In genomic region chr2:71889991-71890684, GRCh38 we compare ENCODE assay signal across 12 cellular contexts.
A peak's percentile ranks its signal among the peaks of the same experiment; 100 is the strongest.
DNase-seq lines count a peak whose midpoint lies in the region; ATAC-seq, FAIRE-seq and TF ChIP-seq lines count a peak whose summit lies in the region.
"Had no signal": no experiment of that assay in that cellular context is flagged by ENCODE, and none has a peak within 500 bp of the region (broad histone marks: within the 10 kb centered on the region; RNA-seq: fewer than 3 reads in every experiment).

No MANE protein-coding gene starts in this region.

- H3K27me3 ChIP-seq in mammary epithelial cell (ENCODE audit: insufficient read depth, low read length): no peaks in the 10 kb centered on the region
- no peaks in the 10 kb centered on the region for H3K27me3 ChIP-seq in left ventricle myocardium inferior (ENCODE audit: low read depth)
- no peaks in the 10 kb centered on the region for H3K27me3 ChIP-seq in A673 (replicated peaks; ENCODE audit: insufficient read depth, low read depth, low read length, poor library complexity)

- H4K20me1 ChIP-seq in mammary epithelial cell (ENCODE audit: insufficient read depth, low read length): no peaks in the 10 kb centered on the region

- H3K9ac ChIP-seq in mammary epithelial cell (ENCODE audit: insufficient read depth, low read length): no peak overlapping the region
- H3K9ac ChIP-seq: parathyroid adenoma had no signal

- 48% methylated on average over 5 of the region's 5 CpGs for WGBS in A549 (ENCODE audit: missing lambda C conversion rate)
- 71% methylated on average over 4 of the region's 5 CpGs for WGBS in mammary epithelial cell (ENCODE audit: low coverage, missing lambda C conversion rate)

- no peak for TF ChIP-seq EP300 in A549 (IDR thresholded peaks at IDR 0.05)

- H3K4me2 ChIP-seq in A549 (no peak overlapping the region), mammary epithelial cell (ENCODE audit: insufficient read depth, low read depth, low read length) (no peak overlapping the region)

- intact Hi-C loops in mammary epithelial cell (cut with micrococcal nuclease) (no loop called here), left ventricle myocardium inferior (cut with micrococcal nuclease) (no loop called here), A673 (cut with micrococcal nuclease; ENCODE audit: unreplicated experiment) (no loop called here)

- TF ChIP-seq POLR2A in A549 (IDR thresholded peaks at IDR 0.05; ENCODE audit: low read length): no peak

- H3K9me3 ChIP-seq in A549: peaks cover 13% of the 10 kb centered on the region
- no peaks in the 10 kb centered on the region for H3K9me3 ChIP-seq in mammary epithelial cell (replicated peaks; ENCODE audit: insufficient read depth, low read length)
- H3K9me3 ChIP-seq in left ventricle myocardium inferior (replicated peaks): peaks cover 7% of the 10 kb centered on the region
- no peaks in the 10 kb centered on the region for H3K9me3 ChIP-seq in A673 (ENCODE audit: low read depth, low read length, poor library complexity, severe bottlenecking)

- in situ Hi-C loops in mammary epithelial cell (cut with MboI; ENCODE audit: low sequenced_read_pairs in 2 of 2): no loop called here

- H3K4me1 ChIP-seq in A549: no peaks in the 10 kb centered on the region
- H3K4me1 ChIP-seq in mammary epithelial cell (ENCODE audit: insufficient read depth, low read length): no peaks in the 10 kb centered on the region
- peaks cover 3% of the 10 kb centered on the region for H3K4me1 ChIP-seq in left ventricle myocardium inferior
- H3K4me1 ChIP-seq in A673 (ENCODE audit: insufficient read depth, low read length, poor library complexity, severe bottlenecking): no peaks in the 10 kb centered on the region
- H3K4me1 ChIP-seq: parathyroid adenoma had no signal

- no peak overlapping the region for H3K4me3 ChIP-seq in A549
- H3K4me3 ChIP-seq in mammary epithelial cell (replicated peaks in 1 of 3; ENCODE audit: insufficient read depth in 1 of 3, low read depth in 2 of 3, low read length in 3 of 3): no peak overlapping the region
- H3K4me3 ChIP-seq in left ventricle myocardium inferior: no peak overlapping the region
- H3K4me3 ChIP-seq in A673 (ENCODE audit: low read depth, low read length, poor library complexity, severe bottlenecking): no peak overlapping the region

- no peak for FAIRE-seq in A549 (lab: Jason Lieb, UNC)
- FAIRE-seq: endothelial cell of umbilical vein had no signal

- TF ChIP-seq CTCF in A549 (IDR thresholded peaks at IDR 0.05) (no peak), mammary epithelial cell (conservative IDR thresholded peaks at IDR 0.05 in 1 of 2, IDR thresholded peaks at IDR 0.05 in 1 of 2; ENCODE audit: extremely low read depth in 1 of 2, insufficient read depth in 1 of 2, low read depth in 1 of 2, low read length in 2 of 2) (no peak), left ventricle myocardium inferior (IDR thresholded peaks at IDR 0.05; ENCODE audit: borderline replicate concordance) (no peak), A673 (conservative IDR thresholded peaks at IDR 0.05; ENCODE audit: low read depth, low read length) (no peak)

- POLR2A ChIA-PET in A549 (lab: Yijun Ruan, JAX): no interaction called here
- POLR2A ChIA-PET in A673 (lab: Charles Lee; ENCODE audit: low non-redundant PET): no interaction called here

- no TSS peak for BruUV-seq in mammary epithelial cell (replicated peaks; lab: Mats Ljungman, UMichigan)
- BruUV-seq in A673 (replicated peaks; lab: Mats Ljungman, UMichigan): no TSS peak

- no peaks in the 10 kb centered on the region for H3K36me3 ChIP-seq in mammary epithelial cell (ENCODE audit: insufficient read depth, low read length)
- no peaks in the 10 kb centered on the region for H3K36me3 ChIP-seq in left ventricle myocardium inferior
- H3K36me3 ChIP-seq in A673 (ENCODE audit: insufficient read depth, low read length, poor library complexity, severe bottlenecking): no peaks in the 10 kb centered on the region

- no peak for TF ChIP-seq RAD21 in A549 (conservative IDR thresholded peaks at IDR 0.05 in 1 of 2, IDR thresholded peaks at IDR 0.05 in 1 of 2)

- DNase-seq in A549 (ENCODE audit: low read depth in 1 of 2, low spot score in 1 of 2) (peak in 1 of 2 experiments; percentile 30), M059J (ENCODE audit: low read depth) (peak; percentile 90), mammary epithelial cell (peak; percentile 77), left ventricle myocardium inferior (no peak), iPS-NIHi11 (ENCODE audit: low spot score) (no peak), A673 (ENCODE audit: low spot score) (no peak)
- DNase-seq: activated CD8-positive, alpha-beta memory T cell treated with anti-CD3 and anti-CD28 coated beads, Interleukin-2, amount 50 U/mL, for 4 hours; kidney glomerular epithelial cell had no signal

- dilution Hi-C loops in mammary epithelial cell (cut with HindIII; ENCODE audit: low sequenced_read_pairs): no loop called here

- H3K27ac ChIP-seq in A549 (peak overlapping the region in 1 of 2 experiments; percentile 13; a peak in 1 of 6 replicates), mammary epithelial cell (ENCODE audit: insufficient read depth, low read depth, low read length) (no peak overlapping the region), left ventricle myocardium inferior (replicated peaks) (peak overlapping the region; percentile 27), A673 (ENCODE audit: low read depth, low read length, poor library complexity, severe bottlenecking) (no peak overlapping the region)
- H3K27ac ChIP-seq: parathyroid adenoma had no signal

- CTCF ChIA-PET in A549 (lab: Yijun Ruan, JAX) (interaction anchor here (1.3 to 2.3 kb wide), 3 partner anchors 17 to 46 kb away, joined by 3 to 6 read pairs (median 4); no protein-coding TSS in a partner anchor), mammary epithelial cell (lab: Charles Lee; ENCODE audit: low non-redundant PET) (no interaction called here), A673 (lab: Charles Lee) (no interaction called here)

- H2AFZ ChIP-seq in mammary epithelial cell (ENCODE audit: low read depth, low read length): no peak overlapping the region
- H2AFZ ChIP-seq: parathyroid adenoma had no signal

- no peaks in the 10 kb centered on the region for H3K79me2 ChIP-seq in mammary epithelial cell (ENCODE audit: insufficient read depth, low read length)
- H3K79me2 ChIP-seq: parathyroid adenoma had no signal

- ATAC-seq in A549 (peak; percentile 57 to 67; a peak in 4 of 6 replicates), HG02981 (IDR thresholded peaks at IDR 0.05; ENCODE audit: unreplicated experiment) (no peak), GM18867 (IDR thresholded peaks at IDR 0.05; ENCODE audit: unreplicated experiment) (no peak)

TF ChIP-seq in A549, 52 proteins besides CTCF, POLR2A, EP300 and RAD21:
- TF ChIP-seq TP53 (CRISPR knock-in tag; IDR thresholded peaks at IDR 0.05): no peak
- TF ChIP-seq FOSB (CRISPR knock-in tag; IDR thresholded peaks at IDR 0.05): no peak
- TF ChIP-seq BCL3 (IDR thresholded peaks at IDR 0.05): no peak
- TF ChIP-seq RNF2 (IDR thresholded peaks at IDR 0.05; ENCODE audit: borderline replicate concordance, low read depth): no peak

Comparison
In these comparisons a context has a peak if more than half of its experiments do, and no peak if none do; other contexts are left out.
1. ATAC-seq: peak in A549 (2 of 2); none in HG02981 (single experiment) and GM18867 (single experiment).
2. DNase-seq: peak in M059J (single experiment) and mammary epithelial cell (single experiment); none in left ventricle myocardium inferior (single experiment), iPS-NIHi11 (single experiment) and A673 (single experiment).